ENCODE assay signal across 19 cellular contexts in genomic region chr1:17110555-17110926, GRCh38. TPM values are rescaled to one million over a fixed set of nuclear protein-coding genes. Genes with fewer than 3 reads are reported as not detected.
"Had no signal": no experiment of that assay in that cellular context is flagged by ENCODE, and none has a peak within 500 bp of the region (broad histone marks: within the 10 kb centered on the region; RNA-seq: fewer than 3 reads in every experiment).

No MANE protein-coding gene starts in this region.

- H3K27ac ChIP-seq: ascending aorta, foreskin keratinocyte, left lung, vagina had no signal

- H3K27me3 ChIP-seq: ascending aorta, foreskin keratinocyte, vagina had no signal

- DNase-seq: activated CD4-positive, alpha-beta T cell treated with anti-CD3 and anti-CD28 coated beads, Interleukin-2, amount 50 U/mL, for 1 hour; activated CD8-positive, alpha-beta memory T cell treated with anti-CD3 and anti-CD28 coated beads, Interleukin-2, amount 50 U/mL, for 4 hours; activated effector memory CD4-positive, alpha-beta T cell treated with Interleukin-2 at 50 U/mL for 16 hours; activated naive CD4-positive, alpha-beta T cell treated with anti-CD3 and anti-CD28 coated beads, Interleukin-2, amount 50 U/mL, for 16 hours; activated T-cell treated with anti-CD3 and anti-CD28 coated beads, Interleukin-2, amount 50 U/mL, for 48 hours; foreskin keratinocyte; left lung; naive thymus-derived CD8-positive, alpha-beta T cell; retina; stimulated activated CD4-positive, alpha-beta T cell treated with anti-CD3 and anti-CD28 coated beads, Interleukin-12 subunit alpha, Interleukin-12 subunit beta, amount 100 ng/mL, for 4 hours; stimulated activated CD4-positive, alpha-beta T cell treated with anti-CD3 and anti-CD28 coated beads, Interleukin-1b, Interleukin-23, amount 100 ng/mL, for 48 hours; stimulated activated CD8-positive, alpha-beta memory T cell treated with anti-CD3 and anti-CD28 coated beads, Interleukin-4, amount 100 ng/mL, for 48 hours; stimulated activated naive CD4-positive, alpha-beta T cell; T-helper 1 cell; T-helper 9 cell; trophoblast cell had no signal

- H3K4me3 ChIP-seq: ascending aorta, left lung, vagina had no signal

- H3K9me3 ChIP-seq: ascending aorta, left lung, vagina had no signal

- H3K4me1 ChIP-seq: ascending aorta, foreskin keratinocyte, vagina had no signal

- H3K36me3 ChIP-seq: ascending aorta, left lung, vagina had no signal

RNA-seq across cellular contexts. Expression of gene PADI2, which starts 8.7 kb away (rescaled TPM):
- total RNA-seq: fibroblast of lung; naive thymus-derived CD8-positive, alpha-beta T cell had no signal
